ENCODE assay signal across 14 cellular contexts in the genomic region with DNA sequence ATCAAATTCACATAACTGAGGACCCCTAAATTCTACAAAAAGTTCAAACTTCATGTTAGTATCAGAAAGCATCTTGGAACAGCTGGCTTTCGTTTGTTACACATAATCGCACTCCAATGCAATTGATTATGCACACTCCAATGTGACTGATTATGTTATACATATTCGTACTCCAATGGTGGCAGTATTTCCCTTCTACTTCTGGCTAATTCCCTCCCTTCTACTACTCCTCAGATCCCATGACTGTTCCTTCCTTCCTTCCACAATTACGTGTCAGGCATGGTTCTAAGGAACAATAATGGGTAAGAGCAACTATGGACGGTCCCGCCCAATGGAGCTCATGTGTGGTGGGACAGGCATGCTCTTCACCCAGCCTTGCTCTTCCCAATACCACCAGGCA.
"Had no signal": no experiment of that assay in that cellular context is flagged by ENCODE, and none has a peak within 500 bp of the region (broad histone marks: within the 10 kb centered on the region; RNA-seq: fewer than 3 reads in every experiment).

No MANE protein-coding gene starts in this region.

- DNase-seq: activated B cell treated with CpG ODN at 0.5 μM for 24 hours; activated CD4-positive, alpha-beta T cell treated with anti-CD3 and anti-CD28 coated beads for 48 hours; activated CD8-positive, alpha-beta T cell treated with anti-CD3 and anti-CD28 coated beads for 36 hours; activated gamma-delta T cell; activated naive CD8-positive, alpha-beta T cell treated with anti-CD3 and anti-CD28 coated beads for 36 hours; activated T-cell treated with anti-CD3 and anti-CD28 coated beads, Interleukin-2, amount 50 U/mL, for 4 hours; cortex of kidney; effector CD8-positive, alpha-beta T cell; foreskin melanocyte; head of caudate nucleus; right lobe of liver; upper lobe of left lung had no signal

- H3K27me3 ChIP-seq: right lobe of liver, upper lobe of left lung had no signal

- H3K27ac ChIP-seq: prostate gland, right lobe of liver, upper lobe of left lung had no signal

- H3K4me3 ChIP-seq: prostate gland, right lobe of liver, smooth muscle cell, upper lobe of left lung had no signal
